In genomic region chr6:26157150-26157837, GRCh38 we compare ENCODE assay signal across 8 cellular contexts.
DNase-seq lines count a peak whose midpoint lies in the region; ATAC-seq lines count a peak whose summit lies in the region.

No MANE protein-coding gene starts in this region.

- ATAC-seq in HG03060 (IDR thresholded peaks at IDR 0.05; ENCODE audit: low read depth, unreplicated experiment): peak; percentile 1

- peak; percentile 50 for DNase-seq in activated gamma-delta T cell treated with Interleukin-2 at 50 U/mL for 16 hours
- DNase-seq in activated gamma-delta T cell (lab: John Stamatoyannopoulos, UW): no peak
- DNase-seq in NCI-H446 (lab: John Stamatoyannopoulos, UW): peak; percentile 92 to 93
- peak; percentile 56 for DNase-seq in activated CD4-positive, alpha-beta T cell treated with anti-CD3 and anti-CD28 coated beads, Interleukin-2, amount 50 U/mL, for 1 hour
- peak; percentile 52 for DNase-seq in effector CD8-positive, alpha-beta T cell (lab: John Stamatoyannopoulos, UW)
- DNase-seq in middle frontal gyrus (ENCODE audit: extremely low spot score, low spot score): peak; percentile 24
- peak; percentile 28 to 30 for DNase-seq in stimulated activated CD8-positive, alpha-beta memory T cell treated with anti-CD3 and anti-CD28 coated beads, Interleukin-7, amount 100 ng/mL, for 4 hours (ENCODE audit: low read depth in 2 of 2)
